Comparison of ENCODE assay signal across 18 cellular contexts in genomic region chr14:72700338-72701231, GRCh38.
DNase-seq lines count a peak whose midpoint lies in the region; ATAC-seq and TF ChIP-seq lines count a peak whose summit lies in the region.
"Had no signal": no experiment of that assay in that cellular context is flagged by ENCODE, and none has a peak within 500 bp of the region (broad histone marks: within the 10 kb centered on the region; RNA-seq: fewer than 3 reads in every experiment).

No MANE protein-coding gene starts in this region.

- H3K18ac ChIP-seq in IMR-90 (ENCODE audit: low read depth, low read length), result peak overlapping the region; percentile 81

- in situ Hi-C loops in IMR-90 (cut with MboI; ENCODE audit: low sequenced_read_pairs), result no loop called here

- no peaks in the 10 kb centered on the region for H3K9me3 ChIP-seq in IMR-90 (ENCODE audit: control insufficient read depth, insufficient read depth, low read length)
- H3K9me3 ChIP-seq in osteoblast (ENCODE audit: low read depth, low read length), result no peaks in the 10 kb centered on the region
- H3K9me3 ChIP-seq: lower lobe of right lung, SJSA1 had no signal

- H3K9me1 ChIP-seq in IMR-90 (ENCODE audit: insufficient read depth, low read length), result peaks cover 9% of the 10 kb centered on the region; the same call in 1 of the 2 replicates

- no peak for TF ChIP-seq POLR2A in IMR-90 (IDR thresholded peaks at IDR 0.05; ENCODE audit: low read depth, low read length)

- H3K4me3 Mint-ChIP-seq in dendritic cell treated with granulocyte-macrophage colony-stimulating factor and Interleukin-4, amounts not matched to agents 40 ng/mL and 50 ng/mL, for 4 days, result no peak overlapping the region
- no peak overlapping the region for H3K4me3 Mint-ChIP-seq in activated CD8-positive, alpha-beta T cell treated with anti-CD3 and anti-CD28 coated beads for 36 hours
- H3K4me3 Mint-ChIP-seq in naive thymus-derived CD8-positive, alpha-beta T cell, result no peak overlapping the region
- H3K4me3 Mint-ChIP-seq: activated CD4-positive, alpha-beta T cell treated with anti-CD3 and anti-CD28 coated beads, Interleukin-2, amount 10 ng/mL, durations not matched to agents 24 days and 14 days; activated T-cell treated with anti-CD3 and anti-CD28 coated beads, Interleukin-2, amount 50 U/mL, for 24 hours; natural killer cell treated with Interleukin-12 subunit alpha and Interleukin-12 subunit beta and Interleukin-15 and Interleukin-18, amount 100 ng/mL, for 72 hours had no signal

- no peak for TF ChIP-seq CTCF in IMR-90 (conservative IDR thresholded peaks at IDR 0.05; ENCODE audit: low read depth, low read length)
- TF ChIP-seq CTCF in osteoblast (IDR thresholded peaks at IDR 0.05; ENCODE audit: extremely low read depth, low read depth, low read length), result no peak
- no peak for TF ChIP-seq CTCF in activated CD8-positive, alpha-beta T cell treated with anti-CD3 and anti-CD28 coated beads for 36 hours (IDR thresholded peaks at IDR 0.05)

- H3K27ac Mint-ChIP-seq in dendritic cell treated with granulocyte-macrophage colony-stimulating factor and Interleukin-4, amounts not matched to agents 40 ng/mL and 50 ng/mL, for 4 days, result peak overlapping the region; percentile 70
- no peak overlapping the region for H3K27ac Mint-ChIP-seq in activated CD8-positive, alpha-beta T cell treated with anti-CD3 and anti-CD28 coated beads for 36 hours
- H3K27ac Mint-ChIP-seq in naive thymus-derived CD8-positive, alpha-beta T cell, result no peak overlapping the region
- H3K27ac Mint-ChIP-seq: activated CD4-positive, alpha-beta T cell treated with anti-CD3 and anti-CD28 coated beads, Interleukin-2, amount 10 ng/mL, durations not matched to agents 24 days and 14 days; activated T-cell treated with anti-CD3 and anti-CD28 coated beads, Interleukin-2, amount 50 U/mL, for 24 hours; IgD-negative memory B cell had no signal

- H3K36me3 ChIP-seq in IMR-90 (ENCODE audit: control insufficient read depth, insufficient read depth, low read length) (peaks cover under 1% of the 10 kb centered on the region), osteoblast (ENCODE audit: insufficient read depth, low read length) (no peaks in the 10 kb centered on the region)
- H3K36me3 ChIP-seq: lower lobe of right lung, SJSA1 had no signal

- 74% methylated on average over 2 of the region's 12 CpGs; no CpG with 5 or more reads in 1 of the 2 experiments for WGBS in IMR-90 (ENCODE audit: extremely low coverage in 2 of 2, insufficient read length in 1 of 2), 2 experiments

- no peaks in the 10 kb centered on the region for H3K79me2 ChIP-seq in osteoblast (ENCODE audit: insufficient read depth, low read length)

- no peak; the same call in 1 of the 2 replicates for ATAC-seq in IMR-90 (ENCODE audit: low read depth)
- ATAC-seq in activated CD8-positive, alpha-beta T cell treated with anti-CD3 and anti-CD28 coated beads for 36 hours, result no peak
- ATAC-seq in naive thymus-derived CD8-positive, alpha-beta T cell, result no peak

- no peak overlapping the region for H3K4me2 ChIP-seq in IMR-90 (ENCODE audit: low read depth, low read length)
- H3K4me2 ChIP-seq in osteoblast (ENCODE audit: insufficient read depth, low read length), result no peak overlapping the region

- no peak for TF ChIP-seq RAD21 in IMR-90 (IDR thresholded peaks at IDR 0.05; ENCODE audit: low read length)

- BruUV-seq in IMR-90 (replicated peaks; lab: Mats Ljungman, UMichigan), result no TSS peak

- CTCF ChIA-PET in IMR-90 (lab: Yijun Ruan, JAX), result interaction anchor here (0.6 kb wide), 1 partner anchor 56 kb away, joined by 3 read pairs; no protein-coding TSS in a partner anchor
- CTCF ChIA-PET in activated CD8-positive, alpha-beta T cell treated with anti-CD3 and anti-CD28 coated beads for 36 hours (lab: Charles Lee), result no interaction called here

- no peaks in the 10 kb centered on the region for H3K9me3 Mint-ChIP-seq in dendritic cell treated with granulocyte-macrophage colony-stimulating factor and Interleukin-4, amounts not matched to agents 40 ng/mL and 50 ng/mL, for 4 days
- H3K9me3 Mint-ChIP-seq in activated CD8-positive, alpha-beta T cell treated with anti-CD3 and anti-CD28 coated beads for 36 hours, result no peaks in the 10 kb centered on the region
- no peaks in the 10 kb centered on the region for H3K9me3 Mint-ChIP-seq in naive thymus-derived CD8-positive, alpha-beta T cell
- H3K9me3 Mint-ChIP-seq: activated CD4-positive, alpha-beta T cell treated with anti-CD3 and anti-CD28 coated beads, Interleukin-2, amount 10 ng/mL, durations not matched to agents 24 days and 14 days; activated T-cell treated with anti-CD3 and anti-CD28 coated beads, Interleukin-2, amount 50 U/mL, for 24 hours; natural killer cell treated with Interleukin-12 subunit alpha and Interleukin-12 subunit beta and Interleukin-15 and Interleukin-18, amount 100 ng/mL, for 72 hours had no signal

- H3K79me1 ChIP-seq in IMR-90 (ENCODE audit: low read depth in 1 of 2, low read length in 2 of 2), result peaks cover 0 to 4% of the 10 kb centered on the region in 2 experiments; a peak in 1 of 4 replicates

- peak overlapping the region; percentile 97 for H3K4ac ChIP-seq in IMR-90 (ENCODE audit: low read depth, low read length)

- peak overlapping the region; percentile 37; the same call in 1 of the 2 replicates for H3K56ac ChIP-seq in IMR-90 (ENCODE audit: extremely low read depth, insufficient read depth, low read length)

- H3K9ac ChIP-seq in IMR-90 (ENCODE audit: low read depth, low read length), result no peak overlapping the region

- peak overlapping the region; percentile 86 to 89 for H4K8ac ChIP-seq in IMR-90 (ENCODE audit: low read depth in 2 of 2, low read length in 2 of 2)

- no peaks in the 10 kb centered on the region for H3K36me3 Mint-ChIP-seq in dendritic cell treated with granulocyte-macrophage colony-stimulating factor and Interleukin-4, amounts not matched to agents 40 ng/mL and 50 ng/mL, for 4 days (ENCODE audit: low read depth)
- no peaks in the 10 kb centered on the region for H3K36me3 Mint-ChIP-seq in activated CD8-positive, alpha-beta T cell treated with anti-CD3 and anti-CD28 coated beads for 36 hours (ENCODE audit: low read depth)
- H3K36me3 Mint-ChIP-seq in naive thymus-derived CD8-positive, alpha-beta T cell, result no peaks in the 10 kb centered on the region
- H3K36me3 Mint-ChIP-seq: natural killer cell treated with Interleukin-12 subunit alpha and Interleukin-12 subunit beta and Interleukin-15 and Interleukin-18, amount 100 ng/mL, for 72 hours had no signal

- H4K91ac ChIP-seq in IMR-90 (ENCODE audit: insufficient read depth, low read depth, low read length), result peak overlapping the region; percentile 94

- H2BK120ac ChIP-seq in IMR-90 (ENCODE audit: low read depth, low read length), result peak overlapping the region; percentile 92

- dilution Hi-C loops in IMR-90 (cut with HindIII; ENCODE audit: low sequenced_read_pairs, unreplicated experiment), result no loop called here

- 0 out of 2 replicates have a peak overlapping the region, but pooled peaks have one; percentile 79 for H3K23ac ChIP-seq in IMR-90 (ENCODE audit: low read depth, low read length)

- H2BK15ac ChIP-seq in IMR-90 (ENCODE audit: low read depth, low read length), result 0 out of 3 replicates have a peak overlapping the region, but pooled peaks have one; percentile 15

- H2AK5ac ChIP-seq in IMR-90 (ENCODE audit: low read depth, low read length), result peak overlapping the region; percentile 58; the same call in 1 of the 2 replicates

- H4K5ac ChIP-seq in IMR-90 (ENCODE audit: low read depth, low read length), result peak overlapping the region; percentile 82

- DNase-seq in AG20443 (ENCODE audit: low spot score), result peak; percentile 41
- DNase-seq in IMR-90, result peak; percentile 34
- peak; percentile 81 for DNase-seq in osteoblast (ENCODE audit: insufficient read length, low spot score, missing footprints)
- DNase-seq in T1000 (lab: John Stamatoyannopoulos, UW), result no peak
- no peak for DNase-seq in activated CD8-positive, alpha-beta T cell treated with anti-CD3 and anti-CD28 coated beads for 36 hours
- no peak for DNase-seq in naive thymus-derived CD8-positive, alpha-beta T cell
- DNase-seq: activated CD4-positive, alpha-beta T cell treated with anti-CD3 and anti-CD28 coated beads, Interleukin-2, amount 10 ng/mL, durations not matched to agents 24 days and 14 days; activated T-cell treated with anti-CD3 and anti-CD28 coated beads, Interleukin-2, amount 50 U/mL, for 24 hours; NCI-H2081; NCI-H510A treated with DMSO at 0.1 percent for 48 hours; stimulated activated CD4-positive, alpha-beta T cell treated with anti-CD3 and anti-CD28 coated beads, Interleukin-2, amount 100 ng/mL, for 24 hours; T-helper 9 cell had no signal

- peak overlapping the region; percentile 58 for H2BK5ac ChIP-seq in IMR-90 (ENCODE audit: low read depth, low read length, poor library complexity, severe bottlenecking)

- H3K27me3 Mint-ChIP-seq in dendritic cell treated with granulocyte-macrophage colony-stimulating factor and Interleukin-4, amounts not matched to agents 40 ng/mL and 50 ng/mL, for 4 days, result peaks cover 6% of the 10 kb centered on the region
- no peaks in the 10 kb centered on the region for H3K27me3 Mint-ChIP-seq in activated CD8-positive, alpha-beta T cell treated with anti-CD3 and anti-CD28 coated beads for 36 hours
- H3K27me3 Mint-ChIP-seq in naive thymus-derived CD8-positive, alpha-beta T cell, result no peaks in the 10 kb centered on the region
- H3K27me3 Mint-ChIP-seq: activated T-cell treated with anti-CD3 and anti-CD28 coated beads, Interleukin-2, amount 50 U/mL, for 24 hours; IgD-negative memory B cell had no signal

- H3K4me1 Mint-ChIP-seq in dendritic cell treated with granulocyte-macrophage colony-stimulating factor and Interleukin-4, amounts not matched to agents 40 ng/mL and 50 ng/mL, for 4 days (ENCODE audit: low read depth), result peaks cover 63% of the 10 kb centered on the region
- H3K4me1 Mint-ChIP-seq in activated CD8-positive, alpha-beta T cell treated with anti-CD3 and anti-CD28 coated beads for 36 hours (ENCODE audit: low read depth), result peaks cover 4% of the 10 kb centered on the region
- H3K4me1 Mint-ChIP-seq in naive thymus-derived CD8-positive, alpha-beta T cell, result peaks cover 0 to 12% (median 3%) of the 10 kb centered on the region in 4 donors

- peak overlapping the region; percentile 59 for H2AK9ac ChIP-seq in IMR-90 (replicated peaks; ENCODE audit: low read depth, low read length, poor library complexity)

- H2BK20ac ChIP-seq in IMR-90 (ENCODE audit: low read depth, low read length), result peak overlapping the region; percentile 79

- H2AFZ ChIP-seq in IMR-90 (replicated peaks; ENCODE audit: low read length, poor library complexity), result peak overlapping the region; percentile 61
- H2AFZ ChIP-seq in osteoblast (ENCODE audit: low read length), result peak overlapping the region; percentile 50

- intact Hi-C loops in IMR-90 (cut with micrococcal nuclease), result no loop called here
- intact Hi-C loops in dendritic cell treated with granulocyte-macrophage colony-stimulating factor and Interleukin-4, amounts not matched to agents 40 ng/mL and 50 ng/mL, for 4 days (cut with micrococcal nuclease), result loop anchor here (10.0 kb wide), 2 partner anchors 176 to 194 kb away; partner anchors contain the start of gene DPF3
- intact Hi-C loops in activated CD8-positive, alpha-beta T cell treated with anti-CD3 and anti-CD28 coated beads for 36 hours (cut with micrococcal nuclease), result no loop called here

- H3K14ac ChIP-seq in IMR-90 (replicated peaks; ENCODE audit: low read depth, low read length), result peak overlapping the region; percentile 98

- H4K20me1 ChIP-seq in IMR-90 (ENCODE audit: insufficient read depth, low read length) (no peaks in the 10 kb centered on the region), osteoblast (ENCODE audit: insufficient read depth, low read length) (no peaks in the 10 kb centered on the region)

- peaks cover 8% of the 10 kb centered on the region for H3K4me1 ChIP-seq in IMR-90 (ENCODE audit: control insufficient read depth, insufficient read depth, low read length)
- peaks cover 11% of the 10 kb centered on the region for H3K4me1 ChIP-seq in osteoblast (ENCODE audit: insufficient read depth, low read length)
- H3K4me1 ChIP-seq: lower lobe of right lung, SJSA1 had no signal

- H3K4me3 ChIP-seq in IMR-90 (ENCODE audit: insufficient read depth, low read depth, low read length) (no peak overlapping the region), osteoblast (ENCODE audit: insufficient read depth, low read length) (no peak overlapping the region)
- H3K4me3 ChIP-seq: lower lobe of right lung, SJSA1 had no signal

- no peaks in the 10 kb centered on the region for H3K27me3 ChIP-seq in IMR-90 (ENCODE audit: control insufficient read depth, insufficient read depth, low read length)
- H3K27me3 ChIP-seq in osteoblast (ENCODE audit: insufficient read depth, low read length), result no peaks in the 10 kb centered on the region
- H3K27me3 ChIP-seq: SJSA1 had no signal

- POLR2A ChIA-PET in IMR-90 (lab: Charles Lee; ENCODE audit: unreplicated experiment), result no interaction called here
- POLR2A ChIA-PET in activated CD8-positive, alpha-beta T cell treated with anti-CD3 and anti-CD28 coated beads for 36 hours (lab: Charles Lee), result no interaction called here
- POLR2A ChIA-PET in naive thymus-derived CD8-positive, alpha-beta T cell (lab: Charles Lee), result no interaction called here

- H3K27ac ChIP-seq in IMR-90 (ENCODE audit: insufficient read depth, low read length) (peak overlapping the region; percentile 82; the same call in 1 of the 2 replicates), osteoblast (ENCODE audit: low read depth, low read length) (peak overlapping the region; percentile 58)
- H3K27ac ChIP-seq: C4-2B, lower lobe of right lung, SJSA1 had no signal

Comparison
In these comparisons a context has a peak if more than half of its experiments do, and no peak if none do; other contexts are left out.
1. DNase-seq: peak in AG20443 (single experiment), IMR-90 (single experiment) and osteoblast (single experiment); none in T1000 (single experiment), activated CD8-positive, alpha-beta T cell treated with anti-CD3 and anti-CD28 coated beads for 36 hours (single experiment) and naive thymus-derived CD8-positive, alpha-beta T cell (0 of 10).